Comparison of ENCODE assay signal across 24 cellular contexts in genomic region chr3:60673123-60673522, GRCh38.
"Had no signal": no experiment of that assay in that cellular context is flagged by ENCODE, and none has a peak within 500 bp of the region (broad histone marks: within the 10 kb centered on the region; RNA-seq: fewer than 3 reads in every experiment).

No MANE protein-coding gene starts in this region.

- H3K4me3 ChIP-seq: Peyer's patch, SJSA1 had no signal

- DNase-seq: activated B cell treated with CpG ODN at 0.5 μM for 24 hours; activated CD4-positive, alpha-beta memory T cell treated with anti-CD3 and anti-CD28 coated beads for 36 hours; activated CD4-positive, alpha-beta T cell treated with anti-CD3 and anti-CD28 coated beads, Interleukin-2, amount 10 ng/mL, durations not matched to agents 7 days and 5 days; activated CD8-positive, alpha-beta memory T cell treated with anti-CD3 and anti-CD28 coated beads for 24 hours; activated effector memory CD4-positive, alpha-beta T cell treated with anti-CD3 and anti-CD28 coated beads, Interleukin-2, amount 50 U/mL, for 16 hours; activated naive CD4-positive, alpha-beta T cell treated with Interleukin-2 at 50 U/mL for 16 hours; activated T-cell treated with anti-CD3 and anti-CD28 coated beads, Interleukin-2, amount 50 U/mL, for 4 hours; brain microvascular endothelial cell; caudate nucleus; MM.1S; NCI-H1105; NCI-H1436; NCI-H1694 treated with DMSO at 0.1 percent for 48 hours; NCI-H2081; NCI-H510A treated with DMSO at 0.1 percent for 48 hours; NCI-H69; NK-92 treated with Interleukin-12 subunit alpha and Interleukin-12 subunit beta, amount 100 ng/mL, for 24 hours; Peyer's patch; SHP77; SW 1271 had no signal

- H3K4me3 Mint-ChIP-seq: activated B cell treated with CpG ODN at 0.5 μM for 24 hours; activated CD4-positive, alpha-beta memory T cell treated with anti-CD3 and anti-CD28 coated beads for 36 hours; activated CD4-positive, alpha-beta T cell treated with anti-CD3 and anti-CD28 coated beads, Interleukin-2, amount 10 ng/mL, durations not matched to agents 7 days and 5 days; activated T-cell treated with anti-CD3 and anti-CD28 coated beads, Interleukin-2, amount 50 U/mL, for 4 hours; T-helper 1 cell treated with Interleukin-12 subunit alpha and Interleukin-12 subunit beta and Interleukin-4 antibody, amounts not matched to agents 30 μg/mL and 1 μg/mL, for 36 hours had no signal

- H3K4me1 ChIP-seq: Peyer's patch, SJSA1 had no signal

- H3K9me3 ChIP-seq: Peyer's patch, SJSA1 had no signal

- H3K36me3 ChIP-seq: brain microvascular endothelial cell, Peyer's patch, SJSA1 had no signal

- ATAC-seq: activated naive CD4-positive, alpha-beta T cell treated with anti-CD3 and anti-CD28 coated beads, Interleukin-2, amount 50 U/mL, for 72 hours; activated T-cell treated with anti-CD3 and anti-CD28 coated beads, Interleukin-2, amount 50 U/mL, for 4 hours; SK-N-SH treated with all-trans-retinoic acid at 6 μM for 48 hours had no signal

- H3K27me3 Mint-ChIP-seq: activated B cell treated with CpG ODN at 0.5 μM for 24 hours; activated CD4-positive, alpha-beta memory T cell treated with anti-CD3 and anti-CD28 coated beads for 36 hours; activated CD4-positive, alpha-beta T cell treated with anti-CD3 and anti-CD28 coated beads, Interleukin-2, amount 10 ng/mL, durations not matched to agents 7 days and 5 days had no signal

- H3K27me3 ChIP-seq: brain microvascular endothelial cell, Peyer's patch, SJSA1 had no signal

- H3K36me3 Mint-ChIP-seq: activated CD4-positive, alpha-beta memory T cell treated with anti-CD3 and anti-CD28 coated beads for 36 hours; activated naive CD4-positive, alpha-beta T cell treated with anti-CD3 and anti-CD28 coated beads, Interleukin-2, amount 50 U/mL, for 72 hours had no signal

- H3K4me1 Mint-ChIP-seq: activated B cell treated with CpG ODN at 0.5 μM for 24 hours had no signal

- H3K9me3 Mint-ChIP-seq: activated CD4-positive, alpha-beta memory T cell treated with anti-CD3 and anti-CD28 coated beads for 36 hours had no signal

- H3K27ac Mint-ChIP-seq: activated B cell treated with CpG ODN at 0.5 μM for 24 hours; activated CD4-positive, alpha-beta memory T cell treated with anti-CD3 and anti-CD28 coated beads for 36 hours; activated CD4-positive, alpha-beta T cell treated with anti-CD3 and anti-CD28 coated beads, Interleukin-2, amount 10 ng/mL, durations not matched to agents 7 days and 5 days; activated naive CD4-positive, alpha-beta T cell treated with anti-CD3 and anti-CD28 coated beads, Interleukin-2, amount 50 U/mL, for 72 hours; T-helper 1 cell treated with Interleukin-12 subunit alpha and Interleukin-12 subunit beta and Interleukin-4 antibody, amounts not matched to agents 30 μg/mL and 1 μg/mL, for 36 hours had no signal

- H3K27ac ChIP-seq: brain microvascular endothelial cell, Peyer's patch, SJSA1 had no signal
